1 cellular context compared by ENCODE assay signal in genomic region chr7:149828357-149829309, GRCh38.
A peak's percentile ranks its signal among the peaks of the same experiment; 100 is the strongest.
TF ChIP-seq lines count a peak whose summit lies in the region.

No MANE protein-coding gene starts in this region.

TF ChIP-seq in HEK293, 187 proteins besides CTCF, POLR2A, EP300 and RAD21 (continued from another document):
- TF ChIP-seq PRDM10 (tag by site-specific recombination; IDR thresholded peaks at IDR 0.05) (peak; percentile 52; the same call in 1 of the 2 replicates), ZNF513 (tag by site-specific recombination; IDR thresholded peaks at IDR 0.05) (no peak), MEIS1 (CRISPR knock-in tag; IDR thresholded peaks at IDR 0.05; ENCODE audit: borderline replicate concordance) (no peak), ZNF626 (tag by site-specific recombination; IDR thresholded peaks at IDR 0.05) (no peak), ZNF416 (tag by site-specific recombination; IDR thresholded peaks at IDR 0.05) (no peak), GLIS2 (tag by site-specific recombination; IDR thresholded peaks at IDR 0.05) (peak; percentile 41; the same call in 1 of the 2 replicates)
